1 cellular context compared by ENCODE assay signal in the genomic region with DNA sequence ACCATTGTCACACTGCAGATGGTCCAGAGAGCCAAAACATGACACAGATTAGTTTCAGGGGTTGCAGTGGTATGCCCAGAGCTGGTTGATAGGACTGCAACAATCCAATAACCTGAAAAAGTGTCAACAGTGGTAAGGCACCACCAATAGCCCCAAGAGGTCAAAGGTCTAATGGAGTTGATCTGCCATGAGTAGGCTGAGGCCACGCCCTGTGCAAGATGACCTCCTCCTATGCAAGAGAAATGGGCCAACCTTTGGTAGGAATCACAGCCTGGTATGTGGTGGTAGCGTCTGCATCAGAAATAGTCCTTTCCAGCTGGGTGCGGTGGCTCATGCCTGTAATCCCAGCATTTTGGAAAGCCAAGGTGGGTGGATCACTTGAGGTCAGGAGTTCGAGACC.
A peak's percentile ranks its signal among the peaks of the same experiment; 100 is the strongest.
TF ChIP-seq lines count a peak whose summit lies in the region.

No MANE protein-coding gene starts in this region.

TF ChIP-seq in K562, 482 proteins besides CTCF, POLR2A, EP300 and RAD21:
- TF ChIP-seq HDAC2 (IDR thresholded peaks at IDR 0.05), result no peak
- no peak for TF ChIP-seq HMG20B (CRISPR knock-in tag; IDR thresholded peaks at IDR 0.05)
- TF ChIP-seq NR2C1 (IDR thresholded peaks at IDR 0.05), result no peak
- 0 out of 2 replicates have a peak, but pooled peaks have one; percentile 11 for TF ChIP-seq NR2C1 (tag; IDR thresholded peaks at IDR 0.05)
- TF ChIP-seq GABPA (tag; conservative IDR thresholded peaks at IDR 0.05; ENCODE audit: low read depth), result no peak
- no peak for TF ChIP-seq TRIM28 (IDR thresholded peaks at IDR 0.05)
- TF ChIP-seq FOXJ2 (tag; IDR thresholded peaks at IDR 0.05), result no peak
- TF ChIP-seq, protein P1, sequence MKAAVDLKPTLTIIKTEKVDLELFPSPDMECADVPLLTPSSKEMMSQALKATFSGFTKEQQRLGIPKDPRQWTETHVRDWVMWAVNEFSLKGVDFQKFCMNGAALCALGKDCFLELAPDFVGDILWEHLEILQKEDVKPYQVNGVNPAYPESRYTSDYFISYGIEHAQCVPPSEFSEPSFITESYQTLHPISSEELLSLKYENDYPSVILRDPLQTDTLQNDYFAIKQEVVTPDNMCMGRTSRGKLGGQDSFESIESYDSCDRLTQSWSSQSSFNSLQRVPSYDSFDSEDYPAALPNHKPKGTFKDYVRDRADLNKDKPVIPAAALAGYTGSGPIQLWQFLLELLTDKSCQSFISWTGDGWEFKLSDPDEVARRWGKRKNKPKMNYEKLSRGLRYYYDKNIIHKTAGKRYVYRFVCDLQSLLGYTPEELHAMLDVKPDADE (conservative IDR thresholded peaks at IDR 0.05; ENCODE audit: control insufficient read depth, low read depth, low read length), result no peak
TF ChIP-seq in K562: peak in this region for 1.
